ENCODE assay signal across 1 cellular context in genomic region chrX:110036162-110037033, GRCh38.
TF ChIP-seq lines count a peak whose summit lies in the region.

No MANE protein-coding gene starts in this region.

TF ChIP-seq in HepG2, 621 proteins besides CTCF, POLR2A, EP300 and RAD21 (continued from another document and continues in another):
- peak; percentile 94 for TF ChIP-seq ZNF609 (CRISPR knock-in tag; IDR thresholded peaks at IDR 0.05; ENCODE audit: borderline replicate concordance)
- TF ChIP-seq THRA (CRISPR knock-in tag; IDR thresholded peaks at IDR 0.05; ENCODE audit: borderline replicate concordance) = peak; percentile 31; the same call in 1 of the 2 replicates
- peak; percentile 94 for TF ChIP-seq ARID5B (CRISPR knock-in tag; IDR thresholded peaks at IDR 0.05)
- TF ChIP-seq ZNF12 (CRISPR knock-in tag; IDR thresholded peaks at IDR 0.05) = peak; percentile 43; the same call in 1 of the 2 replicates
- TF ChIP-seq NR2F6 (IDR thresholded peaks at IDR 0.05) = peak; percentile 98
- TF ChIP-seq NR2F6 (CRISPR knock-in tag; IDR thresholded peaks at IDR 0.05) = peak; percentile 96
- no peak for TF ChIP-seq ZNF121 (CRISPR knock-in tag; IDR thresholded peaks at IDR 0.05)
- peak; percentile 91 for TF ChIP-seq GATA4 (IDR thresholded peaks at IDR 0.05; ENCODE audit: borderline replicate concordance, low read depth)
- TF ChIP-seq ATF2 (CRISPR knock-in tag; IDR thresholded peaks at IDR 0.05) = peak; percentile 39; the same call in 1 of the 2 replicates
- TF ChIP-seq DNMT1 (CRISPR knock-in tag; IDR thresholded peaks at IDR 0.05) = no peak
- TF ChIP-seq CSRNP1 (CRISPR knock-in tag; IDR thresholded peaks at IDR 0.05) = no peak
- TF ChIP-seq NR2C2 (CRISPR knock-in tag; IDR thresholded peaks at IDR 0.05; ENCODE audit: borderline replicate concordance) = peak; percentile 59; the same call in 1 of the 2 replicates
- TF ChIP-seq SIX1 (CRISPR knock-in tag; IDR thresholded peaks at IDR 0.05; ENCODE audit: borderline replicate concordance) = no peak
- TF ChIP-seq KDM1A (CRISPR knock-in tag; IDR thresholded peaks at IDR 0.05) = peak; percentile 65; the same call in 1 of the 2 replicates
- TF ChIP-seq TBX2 (CRISPR knock-in tag; IDR thresholded peaks at IDR 0.05; ENCODE audit: borderline replicate concordance) = peak; percentile 91
- no peak for TF ChIP-seq ELF4 (CRISPR knock-in tag; IDR thresholded peaks at IDR 0.05; ENCODE audit: borderline replicate concordance)
- peak; percentile 70 for TF ChIP-seq ZNF263 (CRISPR knock-in tag; IDR thresholded peaks at IDR 0.05)
- TF ChIP-seq SIX4 (CRISPR knock-in tag; IDR thresholded peaks at IDR 0.05) = peak; percentile 73
- TF ChIP-seq ELF3 (CRISPR knock-in tag; IDR thresholded peaks at IDR 0.05) = no peak
- TF ChIP-seq SNRNP70 (IDR thresholded peaks at IDR 0.05; ENCODE audit: low read depth, low read length) = no peak
- TF ChIP-seq ZIK1 (CRISPR knock-in tag; IDR thresholded peaks at IDR 0.05; ENCODE audit: borderline replicate concordance, low read depth) = no peak
- TF ChIP-seq CREB1 (IDR thresholded peaks at IDR 0.05) = no peak
- TF ChIP-seq CREB1 (CRISPR knock-in tag; IDR thresholded peaks at IDR 0.05) = peak; percentile 34; the same call in 1 of the 2 replicates
- peak; percentile 83 for TF ChIP-seq ZEB1 (IDR thresholded peaks at IDR 0.05; ENCODE audit: insufficient replicate concordance, low read depth)
- TF ChIP-seq HMG20B (CRISPR knock-in tag; conservative IDR thresholded peaks at IDR 0.05) = 0 out of 2 replicates have a peak, but pooled peaks have one; percentile 62
- TF ChIP-seq ZNF546 (CRISPR knock-in tag; conservative IDR thresholded peaks at IDR 0.05) = no peak
- TF ChIP-seq HDAC2 (CRISPR knock-in tag; IDR thresholded peaks at IDR 0.05) = peak; percentile 88
- TF ChIP-seq RBM39 (IDR thresholded peaks at IDR 0.05; ENCODE audit: low read depth, low read length, poor library complexity, severe bottlenecking) = no peak
- no peak for TF ChIP-seq ZNF704 (CRISPR knock-in tag; IDR thresholded peaks at IDR 0.05; ENCODE audit: borderline replicate concordance)
- no peak for TF ChIP-seq ZNF784 (CRISPR knock-in tag; IDR thresholded peaks at IDR 0.05; ENCODE audit: borderline replicate concordance)
- TF ChIP-seq SMC3 (IDR thresholded peaks at IDR 0.05; ENCODE audit: low read length) = peak; percentile 22; the same call in 1 of the 2 replicates
- TF ChIP-seq BCL6 (CRISPR knock-in tag; IDR thresholded peaks at IDR 0.05) = peak; percentile 87
- peak; percentile 92 for TF ChIP-seq CEBPB (IDR thresholded peaks at IDR 0.05; ENCODE audit: borderline replicate concordance, low read depth, low read length)
- no peak for TF ChIP-seq FIP1L1 (IDR thresholded peaks at IDR 0.05; ENCODE audit: borderline replicate concordance, insufficient read depth, low read depth, low read length)
- no peak for TF ChIP-seq FOXA1 (IDR thresholded peaks at IDR 0.05)
- TF ChIP-seq FOXA1 (CRISPR knock-in tag; IDR thresholded peaks at IDR 0.05) = peak; percentile 90
- 0 out of 2 replicates have a peak, but pooled peaks have one; percentile 33 for TF ChIP-seq MIER3 (CRISPR knock-in tag; IDR thresholded peaks at IDR 0.05; ENCODE audit: borderline replicate concordance)
- TF ChIP-seq ZMYM4 (CRISPR knock-in tag; IDR thresholded peaks at IDR 0.05) = peak; percentile 88
- no peak for TF ChIP-seq FOXP1 (IDR thresholded peaks at IDR 0.05)
- peak; percentile 70; the same call in 1 of the 2 replicates for TF ChIP-seq FOXP1 (CRISPR knock-in tag; IDR thresholded peaks at IDR 0.05)
- no peak for TF ChIP-seq ETS1 (CRISPR knock-in tag; IDR thresholded peaks at IDR 0.05)
- 0 out of 2 replicates have a peak, but pooled peaks have one; percentile 17 for TF ChIP-seq PATZ1 (CRISPR knock-in tag; IDR thresholded peaks at IDR 0.05)
- peak; percentile 97 for TF ChIP-seq NR2F2 (IDR thresholded peaks at IDR 0.05; ENCODE audit: borderline replicate concordance, low read depth)
- no peak for TF ChIP-seq MATR3 (CRISPR knock-in tag; IDR thresholded peaks at IDR 0.05)
- TF ChIP-seq HIVEP1 (CRISPR knock-in tag; IDR thresholded peaks at IDR 0.05) = no peak
- TF ChIP-seq NR2F1 (CRISPR knock-in tag; IDR thresholded peaks at IDR 0.05) = peak; percentile 92 to 94
- TF ChIP-seq NFIC (IDR thresholded peaks at IDR 0.05; ENCODE audit: low read length) = 0 out of 2 replicates have a peak, but pooled peaks have one; percentile 24
